Comparison of ENCODE assay signal across 10 cellular contexts in the genomic region with DNA sequence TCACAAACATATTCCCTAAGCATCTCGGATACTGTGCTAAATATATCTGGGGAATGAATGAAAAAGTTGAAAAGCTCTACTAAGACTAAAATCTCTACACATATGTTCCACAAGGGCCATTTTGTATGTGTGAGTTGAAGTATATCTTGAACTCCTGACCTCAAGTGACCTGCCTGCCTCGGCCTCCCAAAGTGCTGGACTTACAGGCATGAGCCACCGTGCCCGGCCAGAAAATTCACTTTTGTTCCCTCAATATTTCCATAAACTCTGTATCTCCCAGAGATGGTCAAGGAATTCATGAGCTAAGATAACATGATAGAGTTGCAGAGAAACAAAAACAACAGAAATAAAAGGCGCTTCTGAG. TPM values are rescaled to one million over a fixed set of nuclear protein-coding genes. Genes with fewer than 3 reads are reported as not detected.
A peak's percentile ranks its signal among the peaks of the same experiment; 100 is the strongest.
DNase-seq lines count a peak whose midpoint lies in the region; ATAC-seq, FAIRE-seq and TF ChIP-seq lines count a peak whose summit lies in the region.
"Had no signal": no experiment of that assay in that cellular context is flagged by ENCODE, and none has a peak within 500 bp of the region (broad histone marks: within the 10 kb centered on the region; RNA-seq: fewer than 3 reads in every experiment).

No MANE protein-coding gene starts in this region.

- H3K27ac ChIP-seq in 22Rv1 (peak overlapping the region; percentile 93), iPS-20b (ENCODE audit: low read length) (no peak overlapping the region), spleen (peak overlapping the region in 1 of 8 donors; percentile 94), esophagus squamous epithelium (peak overlapping the region in 2 of 4 donors; percentile 97 to 99)

- H3K4me3 ChIP-seq in GM12865 (ENCODE audit: low read depth, low read length) = peak overlapping the region; percentile 83; the same call in 1 of the 2 replicates
- peak overlapping the region; percentile 95; the same call in 1 of the 2 replicates for H3K4me3 ChIP-seq in iPS-20b (ENCODE audit: low read length)
- H3K4me3 ChIP-seq in spleen = peak overlapping the region in 3 of 8 donors; percentile 79 to 99 (median 98)
- peak overlapping the region in 1 of 4 donors; percentile 99 for H3K4me3 ChIP-seq in esophagus squamous epithelium

- peaks cover 28% of the 10 kb centered on the region for H3K4me1 Mint-ChIP-seq in WTC11

- CTCF ChIA-PET in WTC11 (lab: Charles Lee) = interaction anchor here (1.0 to 1.4 kb wide), 3 partner anchors 27 to 94 kb away, joined by 3 to 5 read pairs (median 3); no protein-coding TSS in a partner anchor

- H3K9me3 ChIP-seq in iPS-20b (ENCODE audit: insufficient read depth, low read depth, low read length) (no peaks in the 10 kb centered on the region), spleen (no peaks in the 10 kb centered on the region), esophagus squamous epithelium (no peaks in the 10 kb centered on the region)

- no peaks in the 10 kb centered on the region; the same call in 1 of the 2 replicates for H3K27me3 Mint-ChIP-seq in WTC11 (ENCODE audit: low read depth)

- DNase-seq in GM12865 (ENCODE audit: low read depth) (no peak), WTC11 (ENCODE audit: low spot score) (no peak), spleen (no peak), esophagus squamous epithelium (lab: John Stamatoyannopoulos, UW) (no peak), GM12892 (ENCODE audit: insufficient read length) (no peak)
- no peak for DNase-seq in stimulated activated CD4-positive, alpha-beta T cell treated with anti-CD3 and anti-CD28 coated beads, Interleukin-2, amount 100 ng/mL, for 48 hours
- DNase-seq: activated CD4-positive, alpha-beta T cell treated with anti-CD3 and anti-CD28 coated beads for 1 hour; NCI-H1092 treated with DMSO at 0.1 percent for 48 hours had no signal

- TF ChIP-seq POLR2A in spleen (IDR thresholded peaks at IDR 0.05) = no peak
- no peak for TF ChIP-seq POLR2A in esophagus squamous epithelium (IDR thresholded peaks at IDR 0.05)
- TF ChIP-seq POLR2A in GM12892 (IDR thresholded peaks at IDR 0.05; ENCODE audit: low read depth, low read length) = no peak

- TF ChIP-seq CTCF in 22Rv1 (IDR thresholded peaks at IDR 0.05) (no peak), GM12865 (IDR thresholded peaks at IDR 0.05; ENCODE audit: insufficient read depth, low read depth, low read length, missing control alignments) (no peak), WTC11 (IDR thresholded peaks at IDR 0.05) (no peak), spleen (IDR thresholded peaks at IDR 0.05 in 8 of 11, conservative IDR thresholded peaks at IDR 0.05 in 3 of 11) (no peak), esophagus squamous epithelium (IDR thresholded peaks at IDR 0.05) (no peak)

- H3K4me3 Mint-ChIP-seq in WTC11 = peak overlapping the region; percentile 95

- POLR2A ChIA-PET in WTC11 (lab: Charles Lee) = interaction anchor here (0.7 to 1.0 kb wide), 2 partner anchors 11 to 24 kb away, joined by 3 to 5 read pairs; no protein-coding TSS in a partner anchor

- H3K9me3 Mint-ChIP-seq in WTC11 = no peaks in the 10 kb centered on the region; the same call in 1 of the 2 replicates

- no peaks in the 10 kb centered on the region for H3K4me1 ChIP-seq in iPS-20b (ENCODE audit: insufficient read depth, low read length)
- peaks cover 11 to 79% (median 43%) of the 10 kb centered on the region in 6 donors for H3K4me1 ChIP-seq in spleen
- peaks cover 22 to 70% (median 45%) of the 10 kb centered on the region in 3 donors for H3K4me1 ChIP-seq in esophagus squamous epithelium

- intact Hi-C loops in spleen (cut with DNase I; ENCODE audit: low total_unique reads) = no loop called here
- intact Hi-C loops in esophagus squamous epithelium (cut with DNase I) = no loop called here

- no peak for FAIRE-seq in GM12892 (lab: Jason Lieb, UNC)

- ATAC-seq in WTC11 = no peak

- peaks cover 17% of the 10 kb centered on the region for H3K36me3 ChIP-seq in iPS-20b (ENCODE audit: insufficient read depth, low read depth, low read length)
- peaks cover 0 to 14% (median 0%) of the 10 kb centered on the region in 6 donors for H3K36me3 ChIP-seq in spleen
- peaks cover 0 to 9% (median 0%) of the 10 kb centered on the region in 3 donors for H3K36me3 ChIP-seq in esophagus squamous epithelium

- H3K9ac ChIP-seq in iPS-20b (ENCODE audit: low read depth, low read length) = no peak overlapping the region

- no peak overlapping the region for H3K27ac Mint-ChIP-seq in WTC11

- peaks cover 19% of the 10 kb centered on the region for H3K36me3 Mint-ChIP-seq in WTC11

- H3K27me3 ChIP-seq in iPS-20b (ENCODE audit: insufficient read depth, low read length) = no peaks in the 10 kb centered on the region; the same call in 1 of the 2 replicates
- no peaks in the 10 kb centered on the region for H3K27me3 ChIP-seq in spleen (replicated peaks in 1 of 7)
- no peaks in the 10 kb centered on the region for H3K27me3 ChIP-seq in esophagus squamous epithelium

- WGBS in spleen, 5 donors = 91 to 96% (median 92%) methylated on average over 5 of the region's 5 CpGs
- WGBS in esophagus squamous epithelium, 2 donors = 78 to 79% methylated on average over 5 of the region's 5 CpGs

TF ChIP-seq in WTC11, 78 proteins besides CTCF, POLR2A, EP300 and RAD21:
- no peak for TF ChIP-seq RELA (CRISPR knock-in tag; IDR thresholded peaks at IDR 0.05; ENCODE audit: borderline replicate concordance)
- no peak for TF ChIP-seq GTF2I (CRISPR knock-in tag; conservative IDR thresholded peaks at IDR 0.05)
- no peak for TF ChIP-seq SOX15 (CRISPR knock-in tag; IDR thresholded peaks at IDR 0.05)
- TF ChIP-seq OVOL2 (CRISPR knock-in tag; IDR thresholded peaks at IDR 0.05; ENCODE audit: borderline replicate concordance) = no peak

RNA-seq across cellular contexts. Expression of a gene that starts 1.5 kb away (rescaled TPM):
- total RNA-seq in WTC11 (2021) = 458 to 540 TPM (median 478 TPM) in 3 replicates
- 10 to 100 TPM; 36.3 to 71.7 (median 57.4) TPM for total RNA-seq in spleen
- polyA plus RNA-seq in spleen = 10 to 100 TPM; 44.0 to 89.6 (median 82.0) TPM
- 1,000 to 10,000 TPM in 1 of 4 donors, 100 to 1,000 TPM in 3; 587 to 1,132 (median 718) TPM for total RNA-seq in esophagus squamous epithelium
- 182 TPM for polyA plus RNA-seq in GM12892 (2012; ENCODE audit: missing spikeins)

RNA-seq across cellular contexts. Expression of a gene that starts 31.6 kb away (rescaled TPM):
- total RNA-seq in WTC11 (2021) (0.73 to 2.4 TPM (median 1.7 TPM) in 3 replicates), spleen (1 to 10 TPM in 3 of 7 donors, under 1 TPM in 4; 0.26 to 2.6 (median 0.98) TPM), esophagus squamous epithelium (under 1 TPM in 1 of 4 donors, not detected in 3; 0.57 TPM)
- polyA plus RNA-seq in spleen = 1 to 10 TPM in 2 of 3 donors, under 1 TPM in 1; 0.67 to 3.0 (median 2.5) TPM
- 0.34 TPM for polyA plus RNA-seq in GM12892 (2012; ENCODE audit: missing spikeins)

RNA-seq across cellular contexts. Expression of a gene that starts 59.7 kb away (rescaled TPM):
- total RNA-seq in WTC11 (2021) (78.5 to 89.2 TPM (median 80.0 TPM) in 3 replicates), spleen (10 to 100 TPM in 1 of 7 donors, 1 to 10 TPM in 6; 2.5 to 11.9 (median 4.0) TPM), esophagus squamous epithelium (10 to 100 TPM in 2 of 4 donors, 1 to 10 TPM in 2; 4.6 to 17.5 (median 8.8) TPM)
- 10 to 100 TPM in 1 of 3 donors, 1 to 10 TPM in 2; 3.2 to 10.8 (median 4.8) TPM for polyA plus RNA-seq in spleen
- polyA plus RNA-seq in GM12892 (2012; ENCODE audit: missing spikeins) = 21.9 TPM
